Comparison of ENCODE assay signal across 27 cellular contexts in genomic region chr2:5444854-5445253, GRCh38.
A peak's percentile ranks its signal among the peaks of the same experiment; 100 is the strongest.
DNase-seq lines count a peak whose midpoint lies in the region; ATAC-seq, FAIRE-seq and TF ChIP-seq lines count a peak whose summit lies in the region.
"Had no signal": no experiment of that assay in that cellular context is flagged by ENCODE, and none has a peak within 500 bp of the region (broad histone marks: within the 10 kb centered on the region; RNA-seq: fewer than 3 reads in every experiment).

No MANE protein-coding gene starts in this region.

- H3K4me2 ChIP-seq in H9 (ENCODE audit: insufficient read depth, insufficient read length, low read length) = no peak overlapping the region
- H3K4me2 ChIP-seq in H1 (ENCODE audit: insufficient read depth in 1 of 2, low read depth in 2 of 2, low read length in 2 of 2) = no peak overlapping the region
- no peak overlapping the region for H3K4me2 ChIP-seq in trophoblast cell (ENCODE audit: low read length)
- H3K4me2 ChIP-seq: A549; BLaER1 treated with 17β-estradiol and CSF1 and Interleukin-3, amounts not matched to agents 10 nM and 100 nM had no signal

- POLR2A ChIA-PET in H1 (lab: Charles Lee; ENCODE audit: partially characterized antibody) = no interaction called here

- H2BK12ac ChIP-seq in H9 (ENCODE audit: insufficient read length, low read depth, low read length) (no peak overlapping the region), H1 (ENCODE audit: low read depth, low read length) (peak overlapping the region; percentile 62; the same call in 1 of the 2 replicates), trophoblast cell (ENCODE audit: low read length) (no peak overlapping the region)

- no peak overlapping the region for H3K27ac ChIP-seq in H9 (ENCODE audit: insufficient read length, low read depth, low read length)
- no peak overlapping the region for H3K27ac ChIP-seq in H1 (ENCODE audit: low read depth, low read length)
- H3K27ac ChIP-seq in trophoblast cell (ENCODE audit: low read depth, low read length) = no peak overlapping the region
- H3K27ac ChIP-seq in adrenal gland = no peak overlapping the region
- H3K27ac ChIP-seq: A549; BLaER1 treated with 17β-estradiol and CSF1 and Interleukin-3, amounts not matched to agents 10 nM and 100 nM had no signal

- no peak overlapping the region for H2AFZ ChIP-seq in H9 (ENCODE audit: low read length)
- no peak overlapping the region for H2AFZ ChIP-seq in H1 (ENCODE audit: low read length)
- no peak overlapping the region for H2AFZ ChIP-seq in trophoblast cell (ENCODE audit: insufficient read depth, low read length, poor library complexity)

- H3K23me2 ChIP-seq in H9 (ENCODE audit: insufficient read length, low read depth, low read length, poor library complexity, severe bottlenecking) (no peaks in the 10 kb centered on the region), H1 (ENCODE audit: low read depth, low read length) (peaks cover 5% of the 10 kb centered on the region; the same call in 1 of the 2 replicates)

- H3K4me1 ChIP-seq in H9 (ENCODE audit: insufficient read depth, low read length) (no peaks in the 10 kb centered on the region), H1 (replicated peaks in 1 of 4; ENCODE audit: control insufficient read depth in 3 of 4, insufficient read depth in 4 of 4, low read length in 3 of 4) (no peaks in the 10 kb centered on the region), trophoblast cell (ENCODE audit: control insufficient read depth in 1 of 2, insufficient read depth in 2 of 2, low read length in 2 of 2) (peaks cover 0 to 3% of the 10 kb centered on the region in 2 experiments), adrenal gland (replicated peaks in 1 of 2) (no peaks in the 10 kb centered on the region)
- H3K4me1 ChIP-seq: A549; BE2C; BLaER1 treated with 17β-estradiol and CSF1 and Interleukin-3, amounts not matched to agents 10 nM and 100 nM had no signal

- H3T11ph ChIP-seq in H9 (ENCODE audit: low read length) = no peak overlapping the region

- no peak overlapping the region for H4K91ac ChIP-seq in H9 (ENCODE audit: insufficient read length, low read depth, low read length)
- peak overlapping the region; percentile 60 for H4K91ac ChIP-seq in H1 (replicated peaks; ENCODE audit: insufficient read length, low read length)
- no peak overlapping the region for H4K91ac ChIP-seq in trophoblast cell (ENCODE audit: low read depth, low read length)

- no peak overlapping the region for H3K4ac ChIP-seq in H9 (ENCODE audit: low read depth, low read length)
- H3K4ac ChIP-seq in H1 (replicated peaks; ENCODE audit: insufficient read length, low read depth, low read length) = no peak overlapping the region
- no peak overlapping the region for H3K4ac ChIP-seq in trophoblast cell (ENCODE audit: low read depth, low read length)

- H3K9me3 Mint-ChIP-seq in H9 = no peaks in the 10 kb centered on the region

- no peak for TF ChIP-seq EP300 in H1 (IDR thresholded peaks at IDR 0.05; ENCODE audit: borderline replicate concordance in 1 of 2, low read depth in 2 of 2, low read length in 2 of 2)

- H4K12ac ChIP-seq in trophoblast cell (ENCODE audit: low read depth, low read length) = no peak overlapping the region

- H2BK20ac ChIP-seq in H9 (ENCODE audit: low read depth, low read length, poor library complexity, severe bottlenecking) (no peak overlapping the region), H1 (ENCODE audit: low read length) (no peak overlapping the region)

- no CpG with 5 or more reads among the region's 4 CpGs for WGBS in H9 (ENCODE audit: extremely low coverage, insufficient read length, low lambda C conversion rate)
- 92% methylated on average over 4 of the region's 4 CpGs; no CpG with 5 or more reads in 1 of the 2 experiments for WGBS in H1 (ENCODE audit: extremely low coverage in 1 of 2, insufficient coverage in 1 of 2, insufficient read length in 1 of 2, insufficient replicate concordance in 2 of 2, low coverage in 1 of 2, low lambda C conversion rate in 2 of 2, missing lambda C conversion rate in 1 of 2), 2 experiments
- WGBS in trophoblast cell (ENCODE audit: extremely low coverage, insufficient coverage, insufficient read length) = no CpG with 5 or more reads among the region's 4 CpGs
- WGBS in adrenal gland, 4 donors = 69 to 86% (median 85%) methylated on average over 4 of the region's 4 CpGs

- no peak for ATAC-seq in HG02885 (IDR thresholded peaks at IDR 0.05; ENCODE audit: poor library complexity, unreplicated experiment)
- ATAC-seq: A549, GM12878, HCT116 had no signal

- no peak overlapping the region for H3K4me3 Mint-ChIP-seq in H9
- H3K4me3 Mint-ChIP-seq: CD14-positive monocyte; CD4-positive, alpha-beta T cell; CD8-positive, alpha-beta memory T cell; HFFc6 had no signal

- H2BK15ac ChIP-seq in H9 (ENCODE audit: low read depth, low read length) (no peak overlapping the region), H1 (ENCODE audit: low read length) (no peak overlapping the region; the same call in 1 of the 2 replicates)

- FAIRE-seq in HTR-8/SVneo (lab: Jason Lieb, UNC) = peak; percentile 96
- FAIRE-seq in H1 (lab: Jason Lieb, UNC) = no peak
- FAIRE-seq: A549, D721Med, GM12878, GM19239 had no signal

- H4K8ac ChIP-seq in H9 (replicated peaks; ENCODE audit: insufficient read length, low read depth, low read length) (no peak overlapping the region), H1 (ENCODE audit: extremely low read depth, insufficient read depth, low read length) (no peak overlapping the region), trophoblast cell (ENCODE audit: low read depth, low read length) (no peak overlapping the region)

- H3K27ac Mint-ChIP-seq in H9 = no peak overlapping the region; a peak in 2 of 7 replicates
- H3K27ac Mint-ChIP-seq: CD4-positive, alpha-beta T cell; HFFc6 had no signal

- no peak overlapping the region for H3K9ac ChIP-seq in H9 (ENCODE audit: extremely low read depth, insufficient read length, low read length)
- no peak overlapping the region for H3K9ac ChIP-seq in H1 (replicated peaks in 1 of 4; ENCODE audit: extremely low read depth in 1 of 4, low read depth in 3 of 4, low read length in 3 of 4)
- H3K9ac ChIP-seq in trophoblast cell (ENCODE audit: low read length) = no peak overlapping the region
- H3K9ac ChIP-seq: BLaER1 treated with 17β-estradiol and CSF1 and Interleukin-3, amounts not matched to agents 10 nM and 100 nM had no signal

- peak overlapping the region; percentile 28 for H4K5ac ChIP-seq in H9 (ENCODE audit: insufficient read length, low read depth, low read length)
- no peak overlapping the region for H4K5ac ChIP-seq in H1 (ENCODE audit: insufficient read length, low read depth, low read length)

- TF ChIP-seq RAD21 in H1 (IDR thresholded peaks at IDR 0.05 in 1 of 2, conservative IDR thresholded peaks at IDR 0.05 in 1 of 2; ENCODE audit: low read depth in 2 of 2, low read length in 2 of 2) = no peak

- H3K56ac ChIP-seq in H9 (ENCODE audit: insufficient read length, low read depth, low read length) (no peak overlapping the region), H1 (replicated peaks; ENCODE audit: insufficient read length, low read depth, low read length) (peak overlapping the region; percentile 95)

- no peak overlapping the region for H3K23ac ChIP-seq in H9 (ENCODE audit: insufficient read length, low read depth, low read length)
- no peak overlapping the region for H3K23ac ChIP-seq in H1 (ENCODE audit: insufficient read length)
- peak overlapping the region; percentile 25 for H3K23ac ChIP-seq in trophoblast cell (ENCODE audit: low read length)

- H3K14ac ChIP-seq in H9 (ENCODE audit: insufficient read depth, low read length) (0 out of 2 replicates have a peak overlapping the region, but pooled peaks have one; percentile 49), H1 (ENCODE audit: insufficient read length) (no peak overlapping the region), trophoblast cell (ENCODE audit: low read length) (no peak overlapping the region)

- H3K36me3 ChIP-seq in H1 (ENCODE audit: control insufficient read depth in 2 of 4, insufficient read depth in 4 of 4, low read length in 3 of 4) = no peaks in the 10 kb centered on the region
- no peaks in the 10 kb centered on the region for H3K36me3 ChIP-seq in trophoblast cell (ENCODE audit: control insufficient read depth in 1 of 2, insufficient read depth in 2 of 2, low read length in 2 of 2)
- no peaks in the 10 kb centered on the region for H3K36me3 ChIP-seq in adrenal gland (replicated peaks in 1 of 2)
- H3K36me3 ChIP-seq: BE2C; BLaER1 treated with 17β-estradiol and CSF1 and Interleukin-3, amounts not matched to agents 10 nM and 100 nM had no signal

- H4K20me1 ChIP-seq in H9 (ENCODE audit: control insufficient read depth, insufficient read depth, insufficient read length) (no peaks in the 10 kb centered on the region), H1 (replicated peaks in 1 of 2; ENCODE audit: control insufficient read depth in 1 of 2, insufficient read depth in 2 of 2, low read length in 2 of 2) (no peaks in the 10 kb centered on the region)
- H4K20me1 ChIP-seq: BLaER1 treated with 17β-estradiol and CSF1 and Interleukin-3, amounts not matched to agents 10 nM and 100 nM had no signal

- H3K27me3 ChIP-seq in H9 (ENCODE audit: insufficient read depth, low read length) = no peaks in the 10 kb centered on the region
- H3K27me3 ChIP-seq in H1 (replicated peaks in 1 of 4; ENCODE audit: control insufficient read depth in 3 of 4, extremely low read depth in 1 of 4, insufficient read depth in 3 of 4, low read length in 3 of 4) = no peaks in the 10 kb centered on the region
- H3K27me3 ChIP-seq in trophoblast cell (ENCODE audit: insufficient read depth, low read length) = no peaks in the 10 kb centered on the region
- H3K27me3 ChIP-seq in adrenal gland = no peaks in the 10 kb centered on the region
- H3K27me3 ChIP-seq: BE2C; BLaER1 treated with 17β-estradiol and CSF1 and Interleukin-3, amounts not matched to agents 10 nM and 100 nM had no signal

- H3K18ac ChIP-seq in H9 (ENCODE audit: insufficient read length, low read depth, low read length) (no peak overlapping the region), H1 (ENCODE audit: extremely low read depth, low read length) (no peak overlapping the region), trophoblast cell (ENCODE audit: low read length) (no peak overlapping the region)

- TF ChIP-seq CTCF in H9 (conservative IDR thresholded peaks at IDR 0.05) (no peak), H1 (IDR thresholded peaks at IDR 0.05; ENCODE audit: control extremely low read depth in 1 of 3, insufficient read depth in 1 of 3, low read depth in 1 of 3, low read length in 3 of 3) (no peak), adrenal gland (IDR thresholded peaks at IDR 0.05) (no peak)

- H3K79me1 ChIP-seq in H9 (ENCODE audit: insufficient read depth, low read depth, low read length, poor library complexity, severe bottlenecking) (no peaks in the 10 kb centered on the region), H1 (ENCODE audit: low read depth, low read length) (no peaks in the 10 kb centered on the region), trophoblast cell (ENCODE audit: low read length) (no peaks in the 10 kb centered on the region)

- DNase-seq in H9 = no peak
- DNase-seq in HTR-8/SVneo (ENCODE audit: insufficient read length, low spot score) = no peak
- DNase-seq in H1 (ENCODE audit: low read depth in 1 of 2, low spot score in 2 of 2) = no peak
- no peak for DNase-seq in trophoblast cell
- DNase-seq in islet precursor cell = no peak
- DNase-seq in adrenal gland = no peak
- DNase-seq: 8988T; ACHN; AML-193; BE2C; CD4-positive, alpha-beta T cell; CD8-positive, alpha-beta memory T cell; DMS 273 treated with DMSO at 0.1 percent for 48 hours; DMS79; EL; GDM1; GOT3; H7; HFFc6 had no signal

- H3K4me3 ChIP-seq in H1 (ENCODE audit: extremely low read depth in 1 of 4, insufficient read depth in 2 of 4, low read depth in 3 of 4, low read length in 4 of 4) = no peak overlapping the region
- H3K4me3 ChIP-seq in trophoblast cell (ENCODE audit: low read depth, low read length) = no peak overlapping the region
- no peak overlapping the region for H3K4me3 ChIP-seq in adrenal gland
- H3K4me3 ChIP-seq: A549; BLaER1 treated with 17β-estradiol and CSF1 and Interleukin-3, amounts not matched to agents 10 nM and 100 nM; GM12878 had no signal

- H3K9me3 ChIP-seq in H9 (ENCODE audit: control insufficient read depth, low read depth, low read length) (no peaks in the 10 kb centered on the region), H1 (ENCODE audit: insufficient read depth in 2 of 2, low read depth in 1 of 2, low read length in 1 of 2) (no peaks in the 10 kb centered on the region), trophoblast cell (ENCODE audit: insufficient read depth, low read depth, low read length) (peaks cover 3% of the 10 kb centered on the region), adrenal gland (replicated peaks in 1 of 3) (no peaks in the 10 kb centered on the region)
- H3K9me3 ChIP-seq: A549; BLaER1 treated with 17β-estradiol and CSF1 and Interleukin-3, amounts not matched to agents 10 nM and 100 nM had no signal

- TF ChIP-seq POLR2A in H1 (IDR thresholded peaks at IDR 0.05; ENCODE audit: control extremely low read depth in 1 of 2, low read depth in 2 of 2, low read length in 2 of 2) = no peak
- no peak for TF ChIP-seq POLR2A in adrenal gland (IDR thresholded peaks at IDR 0.05)

- H3K36me3 Mint-ChIP-seq in H9 (ENCODE audit: insufficient read depth in 1 of 3, low read depth in 3 of 3) = no peaks in the 10 kb centered on the region; a peak in 1 of 7 replicates
- H3K36me3 Mint-ChIP-seq: CD14-positive monocyte; CD8-positive, alpha-beta memory T cell had no signal

- H2BK120ac ChIP-seq in H9 (ENCODE audit: low read depth, low read length, poor library complexity, severe bottlenecking) (no peak overlapping the region), H1 (replicated peaks; ENCODE audit: low read depth, low read length) (no peak overlapping the region), trophoblast cell (ENCODE audit: insufficient read depth, low read length, poor library complexity) (no peak overlapping the region)

- H2BK5ac ChIP-seq in H9 (ENCODE audit: insufficient read length, low read length) = peak overlapping the region; percentile 22
- H2BK5ac ChIP-seq in H1 (ENCODE audit: low read depth, low read length) = no peak overlapping the region
- H2BK5ac ChIP-seq in trophoblast cell (ENCODE audit: low read depth, low read length, poor library complexity) = no peak overlapping the region

- CTCF ChIA-PET in H1 (lab: Charles Lee; ENCODE audit: partially characterized antibody) = interaction anchor here (0.5 to 1.7 kb wide), 2 partner anchors 79 to 128 kb away, joined by 3 to 4 read pairs; no protein-coding TSS in a partner anchor

- intact Hi-C loops in adrenal gland (cut with DNase I) = no loop called here

- H3K4me1 Mint-ChIP-seq in H9 = no peaks in the 10 kb centered on the region
- H3K4me1 Mint-ChIP-seq: CD14-positive monocyte; CD8-positive, alpha-beta memory T cell had no signal

- no peaks in the 10 kb centered on the region for H3K27me3 Mint-ChIP-seq in H9 (ENCODE audit: low read depth)
- H3K27me3 Mint-ChIP-seq: CD4-positive, alpha-beta T cell; CD8-positive, alpha-beta memory T cell had no signal

- no peak overlapping the region for H2AK5ac ChIP-seq in H9 (ENCODE audit: insufficient read length, low read length)
- no peak overlapping the region for H2AK5ac ChIP-seq in H1 (ENCODE audit: low read depth, low read length)
- no peak overlapping the region for H2AK5ac ChIP-seq in trophoblast cell (ENCODE audit: low read length)

- H3K79me2 ChIP-seq in H9 (ENCODE audit: insufficient read depth, low read length) = no peaks in the 10 kb centered on the region
- no peaks in the 10 kb centered on the region for H3K79me2 ChIP-seq in H1 (ENCODE audit: control insufficient read depth in 1 of 2, insufficient read depth in 2 of 2, low read length in 2 of 2)
- H3K79me2 ChIP-seq in trophoblast cell (ENCODE audit: control insufficient read depth, insufficient read depth, low read length, poor library complexity) = no peaks in the 10 kb centered on the region
